ENCODE assay signal across 12 cellular contexts in genomic region chr5:10505517-10506095, GRCh38. TPM values are rescaled to one million over a fixed set of nuclear protein-coding genes. Genes with fewer than 3 reads are reported as not detected.
DNase-seq lines count a peak whose midpoint lies in the region; ATAC-seq and TF ChIP-seq lines count a peak whose summit lies in the region.
"Had no signal": no experiment of that assay in that cellular context is flagged by ENCODE, and none has a peak within 500 bp of the region (broad histone marks: within the 10 kb centered on the region; RNA-seq: fewer than 3 reads in every experiment).

No MANE protein-coding gene starts in this region.

- peak overlapping the region; percentile 8 for H3K4me3 Mint-ChIP-seq in activated B cell treated with CpG ODN at 0.5 μM for 24 hours
- H3K4me3 Mint-ChIP-seq: brain had no signal

- ATAC-seq in GM18505 (IDR thresholded peaks at IDR 0.05; ENCODE audit: unreplicated experiment) (peak; percentile 79), GM21825 (IDR thresholded peaks at IDR 0.05; ENCODE audit: unreplicated experiment) (peak; percentile 56), HG03558 (IDR thresholded peaks at IDR 0.05; ENCODE audit: extremely low read depth, unreplicated experiment) (peak; percentile 66), activated B cell treated with CpG ODN at 0.5 μM for 24 hours (ENCODE audit: low read depth) (peak; percentile 98), sciatic nerve (no peak)
- ATAC-seq: gastrocnemius medialis had no signal

- H3K27me3 ChIP-seq in ascending aorta: no peaks in the 10 kb centered on the region
- H3K27me3 ChIP-seq: gastrocnemius medialis, MG63 had no signal

- no peak for TF ChIP-seq CTCF in activated B cell treated with CpG ODN at 0.5 μM for 24 hours (IDR thresholded peaks at IDR 0.05)
- TF ChIP-seq CTCF in ascending aorta (IDR thresholded peaks at IDR 0.05): no peak

- no peak for TF ChIP-seq POLR2A in GM18505 (IDR thresholded peaks at IDR 0.05; ENCODE audit: borderline replicate concordance, extremely low read depth, insufficient read depth, insufficient read length)

- POLR2A ChIA-PET in activated B cell treated with CpG ODN at 0.5 μM for 24 hours (lab: Charles Lee): interaction anchor here (0.7 to 1.5 kb wide), 5 partner anchors 15 to 61 kb away, joined by 3 to 9 read pairs (median 4); no protein-coding TSS in a partner anchor

- intact Hi-C loops in activated B cell treated with CpG ODN at 0.5 μM for 24 hours (cut with micrococcal nuclease): loop anchor here (1.0 to 2.0 kb wide), 7 partner anchors 15 to 127 kb away; no protein-coding TSS in a partner anchor
- intact Hi-C loops in sciatic nerve (cut with DNase I): no loop called here
- intact Hi-C loops in ascending aorta (cut with DNase I): no loop called here

- no peaks in the 10 kb centered on the region for H3K36me3 ChIP-seq in ascending aorta
- H3K36me3 ChIP-seq: gastrocnemius medialis, MG63, thoracic aorta had no signal

- no peaks in the 10 kb centered on the region for H3K27me3 Mint-ChIP-seq in activated B cell treated with CpG ODN at 0.5 μM for 24 hours
- H3K27me3 Mint-ChIP-seq: brain had no signal

- no peak overlapping the region for H3K4me3 ChIP-seq in ascending aorta
- H3K4me3 ChIP-seq: gastrocnemius medialis, MG63, thoracic aorta had no signal

- no peaks in the 10 kb centered on the region for H3K9me3 ChIP-seq in ascending aorta
- H3K9me3 ChIP-seq: gastrocnemius medialis, MG63, thoracic aorta had no signal

- no peak for DNase-seq in activated B cell treated with CpG ODN at 0.5 μM for 24 hours
- no peak for DNase-seq in sciatic nerve (ENCODE audit: low spot score)
- DNase-seq in ascending aorta (ENCODE audit: low spot score in 2 of 2): no peak
- DNase-seq in H4 (ENCODE audit: low spot score): no peak
- DNase-seq in stimulated activated CD4-positive, alpha-beta T cell treated with anti-CD3 and anti-CD28 coated beads, Interleukin-15, amount 100 ng/mL, for 24 hours: no peak
- DNase-seq: gastrocnemius medialis, MG63 had no signal

- H3K27ac Mint-ChIP-seq in activated B cell treated with CpG ODN at 0.5 μM for 24 hours: peak overlapping the region; percentile 76
- H3K27ac Mint-ChIP-seq: brain had no signal

- H3K9me3 Mint-ChIP-seq in activated B cell treated with CpG ODN at 0.5 μM for 24 hours: no peaks in the 10 kb centered on the region

- no peak overlapping the region for H3K27ac ChIP-seq in ascending aorta
- H3K27ac ChIP-seq: gastrocnemius medialis, thoracic aorta had no signal

- H3K4me1 ChIP-seq in ascending aorta: no peaks in the 10 kb centered on the region
- H3K4me1 ChIP-seq: gastrocnemius medialis had no signal

- no peaks in the 10 kb centered on the region for H3K36me3 Mint-ChIP-seq in activated B cell treated with CpG ODN at 0.5 μM for 24 hours (ENCODE audit: low read depth)
- H3K36me3 Mint-ChIP-seq: brain had no signal

- CTCF ChIA-PET in activated B cell treated with CpG ODN at 0.5 μM for 24 hours (lab: Charles Lee): no interaction called here

- peaks cover 13% of the 10 kb centered on the region for H3K4me1 Mint-ChIP-seq in activated B cell treated with CpG ODN at 0.5 μM for 24 hours

RNA-seq across cellular contexts. Expression of gene ANKRD33B, which starts 58.3 kb away (rescaled TPM):
- total RNA-seq in activated B cell treated with CpG ODN at 0.5 μM for 24 hours: 156 and 170 TPM in 2 replicates
- 22.6 TPM for total RNA-seq in sciatic nerve
- total RNA-seq in ascending aorta: 7.2 TPM
- total RNA-seq in H4 (2014; rRNA removed; shearing (Covaris generic)): 1.1 and 1.3 TPM in 2 replicates
